Comparison of ENCODE assay signal across 10 cellular contexts in genomic region chr17:39626671-39627169, GRCh38. TPM values are rescaled to one million over a fixed set of nuclear protein-coding genes. Genes with fewer than 3 reads are reported as not detected.
DNase-seq lines count a peak whose midpoint lies in the region; FAIRE-seq and TF ChIP-seq lines count a peak whose summit lies in the region.
"Had no signal": no experiment of that assay in that cellular context is flagged by ENCODE, and none has a peak within 500 bp of the region (broad histone marks: within the 10 kb centered on the region; RNA-seq: fewer than 3 reads in every experiment).

Gene PPP1R1B (plus strand): TSS chr17:39626952. CDS start chr17:39627393, 441 bp downstream.

- TF ChIP-seq POLR2A in esophagus squamous epithelium (IDR thresholded peaks at IDR 0.05): no peak

- H3K9ac ChIP-seq in NT2/D1 (ENCODE audit: insufficient read length, low read depth): peak within 1 kb of the TSS; percentile 69

- TF ChIP-seq CTCF in esophagus squamous epithelium (IDR thresholded peaks at IDR 0.05): no peak

- no peak for FAIRE-seq in GM19239 (lab: Jason Lieb, UNC)

- 2 to 10% methylated on average over 14 to 18 of the region's 25 CpGs for WGBS in esophagus squamous epithelium, 2 donors

- intact Hi-C loops in esophagus squamous epithelium (cut with DNase I): no loop called here

- H3K9me3 ChIP-seq in NT2/D1 (ENCODE audit: insufficient read depth, low read length): no peaks in the 10 kb centered on the region
- no peaks in the 10 kb centered on the region for H3K9me3 ChIP-seq in esophagus squamous epithelium
- H3K9me3 ChIP-seq: tibial artery had no signal

- H3K27ac ChIP-seq in esophagus squamous epithelium: peak within 1 kb of the TSS in 2 of 4 donors; percentile 42 to 80
- H3K27ac ChIP-seq: tibial artery had no signal

- peak within 1 kb of the TSS; percentile 61 for H3K4me3 ChIP-seq in NT2/D1 (ENCODE audit: insufficient read length, low read depth)
- peak within 1 kb of the TSS; percentile 10 to 59 (median 40) for H3K4me3 ChIP-seq in esophagus squamous epithelium

- H3K27me3 ChIP-seq in NT2/D1 (ENCODE audit: insufficient read depth, insufficient read length) (peaks cover 49% of the 10 kb centered on the region), esophagus squamous epithelium (peaks cover 0 to 72% (median 9%) of the 10 kb centered on the region in 4 donors)

- peak; percentile 55 for DNase-seq in Ammon's horn (ENCODE audit: low spot score)
- no peak for DNase-seq in NT2/D1 (ENCODE audit: low read depth, low spot score)
- DNase-seq in esophagus squamous epithelium (lab: John Stamatoyannopoulos, UW): no peak
- DNase-seq in nucleus accumbens (lab: John Stamatoyannopoulos, UW): peak in 42 of 56 donors; percentile 19 to 88 (median 66)
- no peak for DNase-seq in activated CD4-positive, CD25-positive, alpha-beta regulatory T cell treated with anti-CD3 and anti-CD28 coated beads, Interleukin-2, amount 50 U/mL, for 72 hours
- no peak for DNase-seq in DMS79 (lab: John Stamatoyannopoulos, UW)
- DNase-seq in GM19239 (ENCODE audit: insufficient read length, low spot score): no peak
- DNase-seq in 8988T: no peak
- DNase-seq: NCI-H524 treated with DMSO at 0.1 percent for 48 hours, tibial artery had no signal

- no peaks in the 10 kb centered on the region for H3K36me3 ChIP-seq in NT2/D1 (ENCODE audit: insufficient read depth, insufficient read length, low read length)
- no peaks in the 10 kb centered on the region for H3K36me3 ChIP-seq in esophagus squamous epithelium
- H3K36me3 ChIP-seq: tibial artery had no signal

- peaks cover 27% of the 10 kb centered on the region for H3K4me1 ChIP-seq in NT2/D1 (ENCODE audit: insufficient read depth, insufficient read length)
- peaks cover 39 to 84% (median 47%) of the 10 kb centered on the region in 3 donors for H3K4me1 ChIP-seq in esophagus squamous epithelium

RNA-seq across cellular contexts. Expression of gene PPP1R1B, which starts in this region (rescaled TPM):
- total RNA-seq in esophagus squamous epithelium: 1 to 10 TPM in 2 of 4 donors, under 1 TPM in 2; 0.23 to 4.8 (median 2.4) TPM

Comparison
In these comparisons a context has a peak if more than half of its experiments do, and no peak if none do; other contexts are left out.
1. DNase-seq: peak in Ammon's horn (single experiment) and nucleus accumbens (42 of 56); none in NT2/D1 (single experiment), esophagus squamous epithelium (single experiment), activated CD4-positive, CD25-positive, alpha-beta regulatory T cell treated with anti-CD3 and anti-CD28 coated beads, Interleukin-2, amount 50 U/mL, for 72 hours (single experiment), DMS79 (single experiment), GM19239 (single experiment) and 8988T (single experiment).